Comparison of ENCODE assay signal across 25 cellular contexts in genomic region chr15:29113336-29114276, GRCh38.
DNase-seq lines count a peak whose midpoint lies in the region; ATAC-seq, FAIRE-seq and TF ChIP-seq lines count a peak whose summit lies in the region.
"Had no signal": no experiment of that assay in that cellular context is flagged by ENCODE, and none has a peak within 500 bp of the region (broad histone marks: within the 10 kb centered on the region; RNA-seq: fewer than 3 reads in every experiment).

No MANE protein-coding gene starts in this region.

- intact Hi-C loops in naive thymus-derived CD4-positive, alpha-beta T cell (cut with micrococcal nuclease) = no loop called here

- H3K9me3 ChIP-seq in astrocyte (ENCODE audit: insufficient read depth, low read depth, low read length) = no peaks in the 10 kb centered on the region
- no peaks in the 10 kb centered on the region for H3K9me3 ChIP-seq in naive thymus-derived CD4-positive, alpha-beta T cell (ENCODE audit: control insufficient read depth in 2 of 3, low read length in 3 of 3)
- no peaks in the 10 kb centered on the region for H3K9me3 ChIP-seq in MG63
- H3K9me3 ChIP-seq: BLaER1 treated with 17β-estradiol and CSF1 and Interleukin-3, amounts not matched to agents 10 nM and 100 nM; gastroesophageal sphincter had no signal

- peaks cover 19% of the 10 kb centered on the region for H3K4me1 Mint-ChIP-seq in activated naive CD8-positive, alpha-beta T cell (ENCODE audit: low read depth)
- H3K4me1 Mint-ChIP-seq in activated naive CD8-positive, alpha-beta T cell treated with anti-CD3 and anti-CD28 coated beads, Interleukin-2, amount 50 U/mL, for 24 hours = peaks cover 9% of the 10 kb centered on the region
- H3K4me1 Mint-ChIP-seq in astrocyte (ENCODE audit: low read depth, unreplicated experiment) = peaks cover 17% of the 10 kb centered on the region
- peaks cover 3 to 22% (median 12%) of the 10 kb centered on the region in 7 donors for H3K4me1 Mint-ChIP-seq in naive thymus-derived CD4-positive, alpha-beta T cell

- H3K4me3 ChIP-seq in astrocyte (ENCODE audit: insufficient read depth, low read depth, low read length) (no peak overlapping the region), MG63 (no peak overlapping the region)
- no peak overlapping the region for H3K4me3 ChIP-seq in naive thymus-derived CD4-positive, alpha-beta T cell (ENCODE audit: low read length)
- H3K4me3 ChIP-seq: BLaER1 treated with 17β-estradiol and CSF1 and Interleukin-3, amounts not matched to agents 10 nM and 100 nM; gastroesophageal sphincter; GM12878 had no signal

- no peaks in the 10 kb centered on the region for H3K36me3 ChIP-seq in astrocyte (ENCODE audit: insufficient read depth, low read length)
- H3K36me3 ChIP-seq in naive thymus-derived CD4-positive, alpha-beta T cell (ENCODE audit: control insufficient read depth in 2 of 3, insufficient read depth in 3 of 3, low read length in 3 of 3) = peaks cover 0 to 23% (median 6%) of the 10 kb centered on the region in 3 experiments
- H3K36me3 ChIP-seq in MG63 = no peaks in the 10 kb centered on the region
- H3K36me3 ChIP-seq: gastroesophageal sphincter, WERI-Rb-1 had no signal

- DNase-seq in activated naive CD8-positive, alpha-beta T cell treated with anti-CD3 and anti-CD28 coated beads, Interleukin-2, amount 50 U/mL, for 24 hours = no peak
- DNase-seq in astrocyte (ENCODE audit: low read depth) (no peak), MG63 (no peak), putamen (ENCODE audit: low spot score) (no peak), T-helper 2 cell (no peak)
- no peak for DNase-seq in naive thymus-derived CD4-positive, alpha-beta T cell
- DNase-seq: activated CD4-positive, alpha-beta T cell treated with anti-CD3 and anti-CD28 coated beads, Interleukin-2, amount 50 U/mL, for 48 hours; activated gamma-delta T cell treated with Interleukin-2 at 50 U/mL for 16 hours; amniotic stem cell; Calu3; left ventricle myocardium superior; NCI-H1048; NCI-H187 treated with DMSO at 0.1 percent for 48 hours; NCI-H69; RPMI8226; WERI-Rb-1 had no signal

- H3K79me2 ChIP-seq in astrocyte (ENCODE audit: insufficient read depth, low read length) = no peaks in the 10 kb centered on the region

- CTCF ChIA-PET in naive thymus-derived CD4-positive, alpha-beta T cell (lab: Charles Lee) = no interaction called here

- no peak for ATAC-seq in activated naive CD8-positive, alpha-beta T cell treated with anti-CD3 and anti-CD28 coated beads, Interleukin-2, amount 50 U/mL, for 24 hours
- no peak for ATAC-seq in naive thymus-derived CD4-positive, alpha-beta T cell
- no peak for ATAC-seq in GM18868 (IDR thresholded peaks at IDR 0.05; ENCODE audit: unreplicated experiment)
- ATAC-seq: gastroesophageal sphincter, GM12878 had no signal

- H3K4me3 Mint-ChIP-seq in activated naive CD8-positive, alpha-beta T cell = peak overlapping the region; percentile 69
- H3K4me3 Mint-ChIP-seq in activated naive CD8-positive, alpha-beta T cell treated with anti-CD3 and anti-CD28 coated beads, Interleukin-2, amount 50 U/mL, for 24 hours = no peak overlapping the region
- H3K4me3 Mint-ChIP-seq in astrocyte (ENCODE audit: unreplicated experiment) = peak overlapping the region; percentile 29
- peak overlapping the region in 5 of 10 donors; percentile 4 to 85 (median 54) for H3K4me3 Mint-ChIP-seq in naive thymus-derived CD4-positive, alpha-beta T cell
- H3K4me3 Mint-ChIP-seq: dendritic cell treated with granulocyte-macrophage colony-stimulating factor and Interleukin-4, amounts not matched to agents 40 ng/mL and 50 ng/mL, for 4 days had no signal

- no peak overlapping the region for H3K27ac ChIP-seq in astrocyte (ENCODE audit: low read depth, low read length)
- no peak overlapping the region for H3K27ac ChIP-seq in naive thymus-derived CD4-positive, alpha-beta T cell (ENCODE audit: low read depth, low read length)
- H3K27ac ChIP-seq: BLaER1 treated with 17β-estradiol and CSF1 and Interleukin-3, amounts not matched to agents 10 nM and 100 nM; gastroesophageal sphincter; HL-60; WERI-Rb-1 had no signal

- H4K20me1 ChIP-seq in astrocyte (ENCODE audit: insufficient read depth, low read length) = no peaks in the 10 kb centered on the region

- H2AFZ ChIP-seq in astrocyte (ENCODE audit: low read depth, low read length) = no peak overlapping the region

- H3K27me3 Mint-ChIP-seq in activated naive CD8-positive, alpha-beta T cell = no peaks in the 10 kb centered on the region
- peaks cover 2% of the 10 kb centered on the region for H3K27me3 Mint-ChIP-seq in activated naive CD8-positive, alpha-beta T cell treated with anti-CD3 and anti-CD28 coated beads, Interleukin-2, amount 50 U/mL, for 24 hours
- H3K27me3 Mint-ChIP-seq in astrocyte (ENCODE audit: low read depth, unreplicated experiment) = peaks cover 18% of the 10 kb centered on the region
- peaks cover 0 to 8% (median 0%) of the 10 kb centered on the region in 5 donors for H3K27me3 Mint-ChIP-seq in naive thymus-derived CD4-positive, alpha-beta T cell

- H3K36me3 Mint-ChIP-seq in activated naive CD8-positive, alpha-beta T cell = peaks cover 5% of the 10 kb centered on the region
- no peaks in the 10 kb centered on the region for H3K36me3 Mint-ChIP-seq in activated naive CD8-positive, alpha-beta T cell treated with anti-CD3 and anti-CD28 coated beads, Interleukin-2, amount 50 U/mL, for 24 hours (ENCODE audit: low read depth)
- peaks cover 10% of the 10 kb centered on the region for H3K36me3 Mint-ChIP-seq in astrocyte (ENCODE audit: low read depth, unreplicated experiment)
- H3K36me3 Mint-ChIP-seq in naive thymus-derived CD4-positive, alpha-beta T cell = peaks cover 0 to 6% (median 0%) of the 10 kb centered on the region in 5 donors

- H3K27ac Mint-ChIP-seq in activated naive CD8-positive, alpha-beta T cell = peak overlapping the region; percentile 70
- no peak overlapping the region for H3K27ac Mint-ChIP-seq in activated naive CD8-positive, alpha-beta T cell treated with anti-CD3 and anti-CD28 coated beads, Interleukin-2, amount 50 U/mL, for 24 hours
- peak overlapping the region; percentile 41 for H3K27ac Mint-ChIP-seq in astrocyte (ENCODE audit: unreplicated experiment)
- peak overlapping the region in 8 of 9 donors; percentile 2 to 86 (median 56) for H3K27ac Mint-ChIP-seq in naive thymus-derived CD4-positive, alpha-beta T cell
- H3K27ac Mint-ChIP-seq: dendritic cell treated with granulocyte-macrophage colony-stimulating factor and Interleukin-4, amounts not matched to agents 40 ng/mL and 50 ng/mL, for 4 days had no signal

- POLR2A ChIA-PET in naive thymus-derived CD4-positive, alpha-beta T cell (lab: Charles Lee) = no interaction called here

- no peak for TF ChIP-seq CTCF in astrocyte (IDR thresholded peaks at IDR 0.05; ENCODE audit: insufficient read depth, low read depth, low read length)

- no peak overlapping the region for H3K9ac ChIP-seq in astrocyte (ENCODE audit: low read length)
- H3K9ac ChIP-seq: BLaER1 treated with 17β-estradiol and CSF1 and Interleukin-3, amounts not matched to agents 10 nM and 100 nM had no signal

- no peak for FAIRE-seq in astrocyte (lab: Jason Lieb, UNC)
- FAIRE-seq: endometrium, GM12878, islet of Langerhans had no signal

- H3K27me3 ChIP-seq in astrocyte (ENCODE audit: insufficient read depth, low read length) = no peaks in the 10 kb centered on the region
- H3K27me3 ChIP-seq in naive thymus-derived CD4-positive, alpha-beta T cell (ENCODE audit: control insufficient read depth in 2 of 2, insufficient read depth in 2 of 2, low read length in 2 of 2) = no peaks in the 10 kb centered on the region
- no peaks in the 10 kb centered on the region for H3K27me3 ChIP-seq in MG63

- no peak overlapping the region for H3K4me2 ChIP-seq in astrocyte (ENCODE audit: low read length)
- H3K4me2 ChIP-seq: BLaER1 treated with 17β-estradiol and CSF1 and Interleukin-3, amounts not matched to agents 10 nM and 100 nM had no signal

- H3K9me3 Mint-ChIP-seq in activated naive CD8-positive, alpha-beta T cell (ENCODE audit: low read depth) = no peaks in the 10 kb centered on the region
- H3K9me3 Mint-ChIP-seq in activated naive CD8-positive, alpha-beta T cell treated with anti-CD3 and anti-CD28 coated beads, Interleukin-2, amount 50 U/mL, for 24 hours = no peaks in the 10 kb centered on the region
- H3K9me3 Mint-ChIP-seq in astrocyte (ENCODE audit: unreplicated experiment) = no peaks in the 10 kb centered on the region
- H3K9me3 Mint-ChIP-seq in naive thymus-derived CD4-positive, alpha-beta T cell = peaks cover 0 to 2% (median 0%) of the 10 kb centered on the region in 11 donors
- H3K9me3 Mint-ChIP-seq: dendritic cell treated with granulocyte-macrophage colony-stimulating factor and Interleukin-4, amounts not matched to agents 40 ng/mL and 50 ng/mL, for 4 days had no signal

- H3K4me1 ChIP-seq in astrocyte (ENCODE audit: insufficient read depth, low read length) = peaks cover 16% of the 10 kb centered on the region
- peaks cover 0 to 6% of the 10 kb centered on the region in 2 donors for H3K4me1 ChIP-seq in naive thymus-derived CD4-positive, alpha-beta T cell (ENCODE audit: control insufficient read depth in 2 of 2, insufficient read depth in 2 of 2, low read length in 2 of 2)
